8 cellular contexts compared by ENCODE assay signal in genomic region chr15:40469776-40470390, GRCh38. TPM values are rescaled to one million over a fixed set of nuclear protein-coding genes. Genes with fewer than 3 reads are reported as not detected.
DNase-seq lines count a peak whose midpoint lies in the region; ATAC-seq, FAIRE-seq and TF ChIP-seq lines count a peak whose summit lies in the region.

No MANE protein-coding gene starts in this region.

- peaks cover 32% of the 10 kb centered on the region for H3K4me1 Mint-ChIP-seq in activated T-cell treated with anti-CD3 and anti-CD28 coated beads, Interleukin-2, amount 50 U/mL, for 4 hours (ENCODE audit: low read depth)
- peaks cover 11% of the 10 kb centered on the region for H3K4me1 Mint-ChIP-seq in memory B cell

- H3K9me3 ChIP-seq in ascending aorta (no peaks in the 10 kb centered on the region), tibial nerve (no peaks in the 10 kb centered on the region)

- no peaks in the 10 kb centered on the region for H3K27me3 ChIP-seq in ascending aorta
- no peaks in the 10 kb centered on the region for H3K27me3 ChIP-seq in tibial nerve

- H3K27ac ChIP-seq in ascending aorta: peak overlapping the region; percentile 83 to 87
- H3K27ac ChIP-seq in tibial nerve: peak overlapping the region in 3 of 4 donors; percentile 93 to 96 (median 95)

- TF ChIP-seq CTCF in ascending aorta (IDR thresholded peaks at IDR 0.05) (no peak), tibial nerve (IDR thresholded peaks at IDR 0.05) (no peak)

- no peak for TF ChIP-seq POLR2A in tibial nerve (IDR thresholded peaks at IDR 0.05)
- no peak for TF ChIP-seq POLR2A in GM12891 (IDR thresholded peaks at IDR 0.05; ENCODE audit: low read depth, low read length)

- H3K36me3 ChIP-seq in ascending aorta: peaks cover 11 to 13% of the 10 kb centered on the region in 2 donors
- peaks cover 0 to 37% (median 2%) of the 10 kb centered on the region in 3 donors for H3K36me3 ChIP-seq in tibial nerve

- peak overlapping the region; percentile 35 for H3K27ac Mint-ChIP-seq in memory B cell

- FAIRE-seq in GM12891 (lab: Jason Lieb, UNC): no peak

- intact Hi-C loops in ascending aorta (cut with DNase I): loop anchor here (5.0 kb wide), 1 partner anchor 97 kb away; the partner anchor contains the start of genes CCDC32 and RPUSD2
- intact Hi-C loops in posterior vena cava (cut with DNase I): no loop called here

- WGBS in tibial nerve, 2 donors: 71 to 73% methylated on average over 7 of the region's 7 CpGs

- H3K4me3 ChIP-seq in ascending aorta (peak overlapping the region; percentile 74 to 89), tibial nerve (peak overlapping the region in 2 of 4 donors; percentile 56 to 84)

- H3K4me3 Mint-ChIP-seq in activated T-cell treated with anti-CD3 and anti-CD28 coated beads, Interleukin-2, amount 50 U/mL, for 4 hours: peak overlapping the region; percentile 52
- peak overlapping the region; percentile 64 for H3K4me3 Mint-ChIP-seq in memory B cell

- DNase-seq in activated T-cell treated with anti-CD3 and anti-CD28 coated beads, Interleukin-2, amount 50 U/mL, for 4 hours: no peak
- no peak for DNase-seq in activated T-cell treated with anti-CD3 and anti-CD28 coated beads, Interleukin-2, amount 50 U/mL, for 1 hour
- DNase-seq in ascending aorta (ENCODE audit: low spot score in 2 of 2): no peak
- no peak for DNase-seq in memory B cell (ENCODE audit: low spot score in 2 of 2)
- no peak for DNase-seq in tibial nerve (ENCODE audit: low spot score in 2 of 2)
- DNase-seq in GM12891 (ENCODE audit: insufficient read length, low spot score): no peak
- no peak for DNase-seq in posterior vena cava (ENCODE audit: low spot score)

- H3K4me1 ChIP-seq in ascending aorta (peaks cover 7 to 13% of the 10 kb centered on the region in 2 donors), tibial nerve (peaks cover 0 to 26% (median 11%) of the 10 kb centered on the region in 4 donors)

- ATAC-seq in activated T-cell treated with anti-CD3 and anti-CD28 coated beads, Interleukin-2, amount 50 U/mL, for 4 hours: no peak
- ATAC-seq in memory B cell (ENCODE audit: low read depth) (no peak), GM19351 (IDR thresholded peaks at IDR 0.05; ENCODE audit: unreplicated experiment) (no peak)

- no peaks in the 10 kb centered on the region for H3K27me3 Mint-ChIP-seq in activated T-cell treated with anti-CD3 and anti-CD28 coated beads, Interleukin-2, amount 50 U/mL, for 4 hours (ENCODE audit: low read depth)
- H3K27me3 Mint-ChIP-seq in memory B cell: no peaks in the 10 kb centered on the region

- no peaks in the 10 kb centered on the region for H3K9me3 Mint-ChIP-seq in activated T-cell treated with anti-CD3 and anti-CD28 coated beads, Interleukin-2, amount 50 U/mL, for 4 hours
- H3K9me3 Mint-ChIP-seq in memory B cell: no peaks in the 10 kb centered on the region

- no peak for TF ChIP-seq EP300 in tibial nerve (IDR thresholded peaks at IDR 0.05)

- H3K36me3 Mint-ChIP-seq in activated T-cell treated with anti-CD3 and anti-CD28 coated beads, Interleukin-2, amount 50 U/mL, for 4 hours (ENCODE audit: insufficient read depth): peaks cover 9% of the 10 kb centered on the region
- peaks cover 5% of the 10 kb centered on the region for H3K36me3 Mint-ChIP-seq in memory B cell

TF ChIP-seq in GM12891, 5 proteins besides CTCF, POLR2A, EP300 and RAD21:
- TF ChIP-seq PAX5 (IDR thresholded peaks at IDR 0.05; ENCODE audit: insufficient read depth, low read length, severe bottlenecking): no peak
- no peak for TF ChIP-seq TAF1 (IDR thresholded peaks at IDR 0.05; ENCODE audit: low read depth, low read length)
- TF ChIP-seq POU2F2 (IDR thresholded peaks at IDR 0.05; ENCODE audit: low read depth, low read length): no peak
- no peak for TF ChIP-seq SPI1 (IDR thresholded peaks at IDR 0.05; ENCODE audit: low read depth, low read length)
- TF ChIP-seq POLR2AphosphoS5 (IDR thresholded peaks at IDR 0.05; ENCODE audit: low read depth, low read length): no peak

RNA-seq across cellular contexts. Expression of gene CHST14, which starts 0.9 kb away (rescaled TPM):
- 1 to 10 TPM; 6.2 to 7.1 (median 7.0) TPM for total RNA-seq in activated T-cell treated with anti-CD3 and anti-CD28 coated beads, Interleukin-2, amount 50 U/mL, for 4 hours
- total RNA-seq in ascending aorta (22.0 TPM), tibial nerve (10 to 100 TPM in 3 of 4 donors, 1 to 10 TPM in 1; 5.7 to 27.8 (median 15.4) TPM), posterior vena cava (10 to 100 TPM; 11.8 to 15.8 TPM)
- polyA plus RNA-seq in GM12891 (2012; ENCODE audit: low read depth, missing spikeins): 5.3 TPM

RNA-seq across cellular contexts. Expression of gene BAHD1, which starts 29.1 kb away (rescaled TPM):
- 10 to 100 TPM; 28.0 to 31.6 (median 31.5) TPM for total RNA-seq in activated T-cell treated with anti-CD3 and anti-CD28 coated beads, Interleukin-2, amount 50 U/mL, for 4 hours
- total RNA-seq in ascending aorta (10.6 TPM), tibial nerve (10 to 100 TPM; 12.3 to 25.5 (median 16.2) TPM), posterior vena cava (10 to 100 TPM; 11.9 to 13.8 TPM)
- polyA plus RNA-seq in GM12891 (2012; ENCODE audit: low read depth, missing spikeins): 10.3 TPM
